Comparison of ENCODE assay signal across 8 cellular contexts in the genomic region with DNA sequence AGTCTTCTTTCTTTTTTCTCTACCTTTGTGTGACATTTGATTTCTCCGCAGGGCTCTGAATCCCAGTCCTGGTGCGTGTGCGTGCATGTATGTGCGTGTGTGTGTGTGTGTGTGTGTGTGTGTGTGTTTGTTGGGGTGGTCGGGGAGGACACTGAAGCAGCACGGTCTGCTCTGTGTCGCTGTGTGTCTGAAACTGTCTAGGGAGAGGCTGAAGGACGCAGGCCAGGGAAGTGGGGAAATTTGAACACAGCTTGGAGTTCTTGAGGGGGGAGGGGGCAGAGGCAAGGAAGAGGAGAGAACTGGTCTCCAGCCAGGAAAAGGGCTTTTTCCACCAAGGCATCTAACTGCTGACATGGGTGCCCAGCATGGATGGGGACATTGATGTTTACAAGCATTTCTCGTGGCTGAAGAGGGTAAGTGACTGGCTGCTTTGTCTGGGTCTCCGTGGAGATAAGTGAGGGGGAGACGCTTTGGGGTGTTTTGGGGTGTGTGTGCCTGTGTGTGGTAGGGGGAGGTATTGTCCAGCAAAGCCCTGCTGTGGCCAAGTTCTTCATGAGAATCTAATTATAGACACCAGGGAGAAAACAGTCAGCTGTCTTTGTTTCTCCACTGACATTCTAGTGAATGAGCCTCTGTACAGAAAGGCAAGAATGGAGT.
DNase-seq lines count a peak whose midpoint lies in the region; ATAC-seq and TF ChIP-seq lines count a peak whose summit lies in the region.

No MANE protein-coding gene starts in this region.

- peaks cover 38% of the 10 kb centered on the region for H3K4me1 Mint-ChIP-seq in CD8-positive, alpha-beta T cell (ENCODE audit: low read depth)
- peaks cover 79% of the 10 kb centered on the region for H3K4me1 Mint-ChIP-seq in WTC11

- TF ChIP-seq CTCF in CD8-positive, alpha-beta T cell (IDR thresholded peaks at IDR 0.05) = no peak
- no peak for TF ChIP-seq CTCF in WTC11 (IDR thresholded peaks at IDR 0.05)
- TF ChIP-seq CTCF in cardiac muscle cell (IDR thresholded peaks at IDR 0.05; ENCODE audit: low read depth, low read length) = no peak

- no peak overlapping the region for H3K27ac Mint-ChIP-seq in CD8-positive, alpha-beta T cell
- H3K27ac Mint-ChIP-seq in WTC11 = peak overlapping the region; percentile 96

- H3K4me3 ChIP-seq in CD8-positive, alpha-beta T cell (ENCODE audit: low read depth, low read length) = no peak overlapping the region
- no peak overlapping the region for H3K4me3 ChIP-seq in cardiac muscle cell

- H3K9me3 Mint-ChIP-seq in CD8-positive, alpha-beta T cell = no peaks in the 10 kb centered on the region
- no peaks in the 10 kb centered on the region for H3K9me3 Mint-ChIP-seq in WTC11

- H3K4me3 Mint-ChIP-seq in CD8-positive, alpha-beta T cell = peak overlapping the region; percentile 29
- peak overlapping the region; percentile 33 for H3K4me3 Mint-ChIP-seq in WTC11

- CTCF ChIA-PET in CD8-positive, alpha-beta T cell (lab: Charles Lee) = interaction anchor here (1.1 kb wide), 1 partner anchor 77 kb away, joined by 3 read pairs; no protein-coding TSS in a partner anchor
- CTCF ChIA-PET in WTC11 (lab: Charles Lee) = interaction anchor here (0.9 to 8.5 kb wide), 5 partner anchors 18 to 765 kb away, joined by 3 to 229 read pairs (median 3); partner anchors contain the start of gene PPFIBP2

- ATAC-seq in CD8-positive, alpha-beta T cell = no peak
- no peak; the same call in 1 of the 2 replicates for ATAC-seq in WTC11
- no peak for ATAC-seq in GM19463 (IDR thresholded peaks at IDR 0.05; ENCODE audit: unreplicated experiment)
- ATAC-seq in GM21528 (IDR thresholded peaks at IDR 0.05; ENCODE audit: low FRiP score, unreplicated experiment) = no peak

- peaks cover 5% of the 10 kb centered on the region for H3K36me3 Mint-ChIP-seq in CD8-positive, alpha-beta T cell
- H3K36me3 Mint-ChIP-seq in WTC11 = no peaks in the 10 kb centered on the region

- POLR2A ChIA-PET in CD8-positive, alpha-beta T cell (lab: Charles Lee) = interaction anchor here (0.6 to 1.3 kb wide), 2 partner anchors 15 to 56 kb away, joined by 3 to 4 read pairs; no protein-coding TSS in a partner anchor
- POLR2A ChIA-PET in WTC11 (lab: Charles Lee) = interaction anchor here (0.8 kb wide), 1 partner anchor 52 kb away, joined by 3 read pairs; no protein-coding TSS in a partner anchor

- no peaks in the 10 kb centered on the region for H3K9me3 ChIP-seq in CD8-positive, alpha-beta T cell (ENCODE audit: low read length)
- no peaks in the 10 kb centered on the region for H3K9me3 ChIP-seq in cardiac muscle cell (ENCODE audit: low read depth)

- no peak overlapping the region for H3K27ac ChIP-seq in CD8-positive, alpha-beta T cell (ENCODE audit: low read depth, low read length)
- peak overlapping the region; percentile 66 for H3K27ac ChIP-seq in cardiac muscle cell

- peaks cover 36% of the 10 kb centered on the region for H3K4me1 ChIP-seq in CD8-positive, alpha-beta T cell (ENCODE audit: insufficient read depth, low read length)
- H3K4me1 ChIP-seq in cardiac muscle cell (ENCODE audit: low read depth) = peaks cover 36% of the 10 kb centered on the region

- no peaks in the 10 kb centered on the region for H3K27me3 ChIP-seq in CD8-positive, alpha-beta T cell (ENCODE audit: insufficient read depth, low read length)
- no peaks in the 10 kb centered on the region for H3K27me3 ChIP-seq in cardiac muscle cell

- peaks cover 31% of the 10 kb centered on the region for H3K27me3 Mint-ChIP-seq in CD8-positive, alpha-beta T cell (ENCODE audit: low read depth)
- no peaks in the 10 kb centered on the region for H3K27me3 Mint-ChIP-seq in WTC11 (ENCODE audit: low read depth)

- H3K36me3 ChIP-seq in CD8-positive, alpha-beta T cell (ENCODE audit: insufficient read depth, low read length) = no peaks in the 10 kb centered on the region
- H3K36me3 ChIP-seq in cardiac muscle cell = no peaks in the 10 kb centered on the region

- intact Hi-C loops in CD8-positive, alpha-beta T cell (cut with DNase I, micrococcal nuclease) = no loop called here

- DNase-seq in CD8-positive, alpha-beta T cell = no peak
- DNase-seq in WTC11 (ENCODE audit: low spot score) (no peak), cardiac muscle cell (ENCODE audit: low read depth in 1 of 2, low spot score in 1 of 2) (peak in 1 of 2 donors; percentile 66), pons (ENCODE audit: low spot score) (peak; percentile 99), NCI-H1694 (lab: John Stamatoyannopoulos, UW) (no peak)
- no peak for DNase-seq in effector CD8-positive, alpha-beta T cell (lab: John Stamatoyannopoulos, UW)

TF ChIP-seq in WTC11, 78 proteins besides CTCF, POLR2A, EP300 and RAD21:
- TF ChIP-seq, protein P1, sequence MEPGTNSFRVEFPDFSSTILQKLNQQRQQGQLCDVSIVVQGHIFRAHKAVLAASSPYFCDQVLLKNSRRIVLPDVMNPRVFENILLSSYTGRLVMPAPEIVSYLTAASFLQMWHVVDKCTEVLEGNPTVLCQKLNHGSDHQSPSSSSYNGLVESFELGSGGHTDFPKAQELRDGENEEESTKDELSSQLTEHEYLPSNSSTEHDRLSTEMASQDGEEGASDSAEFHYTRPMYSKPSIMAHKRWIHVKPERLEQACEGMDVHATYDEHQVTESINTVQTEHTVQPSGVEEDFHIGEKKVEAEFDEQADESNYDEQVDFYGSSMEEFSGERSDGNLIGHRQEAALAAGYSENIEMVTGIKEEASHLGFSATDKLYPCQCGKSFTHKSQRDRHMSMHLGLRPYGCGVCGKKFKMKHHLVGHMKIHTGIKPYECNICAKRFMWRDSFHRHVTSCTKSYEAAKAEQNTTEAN (CRISPR knock-in tag; IDR thresholded peaks at IDR 0.05) = no peak
